ENCODE assay signal across 25 cellular contexts in the genomic region with DNA sequence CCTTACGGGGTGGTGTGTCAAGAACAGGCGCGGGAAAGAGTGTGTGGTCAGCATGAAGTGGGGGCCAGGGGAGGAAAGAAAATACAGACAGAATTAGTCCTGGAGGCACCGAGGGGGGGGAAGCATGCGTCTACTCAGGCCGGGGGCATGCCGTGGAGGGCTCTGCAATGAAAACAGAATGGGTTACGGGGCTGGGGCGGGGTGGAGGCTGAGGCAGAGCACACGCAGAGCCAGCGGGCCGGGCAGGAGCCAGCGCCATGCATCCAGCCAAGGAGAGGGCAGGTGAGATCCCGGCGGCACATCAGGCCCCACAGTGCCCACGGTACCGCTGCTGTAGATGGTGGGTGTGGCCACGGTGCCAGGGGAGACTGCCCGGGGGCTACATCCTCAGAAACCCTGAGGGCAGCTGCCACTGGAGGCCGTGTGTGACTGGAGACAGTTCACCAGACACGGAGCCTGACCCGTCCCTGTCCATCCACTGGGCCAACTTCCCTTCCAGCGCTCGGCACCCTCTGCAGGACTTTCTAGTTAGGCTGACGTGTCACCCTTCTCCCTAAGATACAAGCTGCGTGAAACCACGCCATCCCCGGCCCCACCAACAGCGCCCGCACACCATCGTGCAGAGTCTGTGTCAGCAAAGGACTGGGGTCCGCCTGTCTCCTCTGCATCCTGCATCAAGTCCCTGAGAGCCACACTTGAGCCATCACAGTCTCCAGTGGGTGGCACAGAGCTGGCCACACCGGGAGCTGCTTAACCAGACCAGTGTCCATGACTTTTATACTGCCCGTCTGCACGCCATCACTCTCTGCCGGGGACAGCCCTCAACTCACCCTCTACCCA.
A peak's percentile ranks its signal among the peaks of the same experiment; 100 is the strongest.
DNase-seq lines count a peak whose midpoint lies in the region; ATAC-seq and TF ChIP-seq lines count a peak whose summit lies in the region.
"Had no signal": no experiment of that assay in that cellular context is flagged by ENCODE, and none has a peak within 500 bp of the region (broad histone marks: within the 10 kb centered on the region; RNA-seq: fewer than 3 reads in every experiment).

No MANE protein-coding gene starts in this region.

- TF ChIP-seq CTCF in GM10266 (IDR thresholded peaks at IDR 0.05; ENCODE audit: control insufficient read depth, insufficient read depth, low read depth, missing control alignments) (no peak), Panc1 (IDR thresholded peaks at IDR 0.05) (no peak), natural killer cell (IDR thresholded peaks at IDR 0.05) (no peak), GM13976 (IDR thresholded peaks at IDR 0.05; ENCODE audit: borderline replicate concordance, control extremely low read depth, extremely low read depth, insufficient read depth, missing control alignments) (no peak)

- no peaks in the 10 kb centered on the region for H3K9me3 ChIP-seq in Panc1 (ENCODE audit: control insufficient read depth, insufficient read depth, low read depth, low read length)
- H3K9me3 ChIP-seq: A549 had no signal

- no peaks in the 10 kb centered on the region for H3K9me3 Mint-ChIP-seq in natural killer cell

- POLR2A ChIA-PET in Panc1 (lab: Charles Lee), result no interaction called here

- no peak overlapping the region for H3K27ac ChIP-seq in Panc1 (ENCODE audit: low read length)
- H3K27ac ChIP-seq: A549 had no signal

- no peak overlapping the region for H3K4me3 Mint-ChIP-seq in natural killer cell
- H3K4me3 Mint-ChIP-seq: B cell, CD14-positive monocyte, GM23338 had no signal

- BruUV-seq in Panc1 (replicated peaks; lab: Mats Ljungman, UMichigan), result no TSS peak

- H3K4me1 Mint-ChIP-seq in natural killer cell, result no peaks in the 10 kb centered on the region
- H3K4me1 Mint-ChIP-seq: B cell, CD14-positive monocyte, GM23338 had no signal

- no peaks in the 10 kb centered on the region for H3K4me1 ChIP-seq in Panc1 (ENCODE audit: control insufficient read depth, insufficient read depth, low read length)
- H3K4me1 ChIP-seq: A549 had no signal

- intact Hi-C loops in Panc1 (cut with micrococcal nuclease; ENCODE audit: unreplicated experiment) (no loop called here), natural killer cell (cut with micrococcal nuclease) (no loop called here), posterior vena cava (cut with DNase I) (no loop called here)

- no peak overlapping the region for H3K4me3 ChIP-seq in Panc1 (ENCODE audit: low read depth in 2 of 2, low read length in 2 of 2)
- H3K4me3 ChIP-seq: A549, GM23338 had no signal

- ATAC-seq in Panc1, result peak; percentile 42; the same call in 1 of the 2 replicates
- ATAC-seq in natural killer cell, result no peak
- no peak for ATAC-seq in HG02970 (IDR thresholded peaks at IDR 0.05; ENCODE audit: low FRiP score, unreplicated experiment)
- no peak for ATAC-seq in GM21825 (IDR thresholded peaks at IDR 0.05; ENCODE audit: unreplicated experiment)
- ATAC-seq: A549, GM23338, HCT116 had no signal

- in situ Hi-C loops in Panc1 (cut with HindIII; ENCODE audit: low pct_unique_long_range_greater_than_20kb, low sequenced_read_pairs) (no loop called here), GM13976 (cut with MboI; ENCODE audit: low sequenced_read_pairs, unreplicated experiment) (no loop called here)

- no peak overlapping the region for H3K27ac Mint-ChIP-seq in natural killer cell
- H3K27ac Mint-ChIP-seq: B cell, CD14-positive monocyte, GM23338 had no signal

- CTCF ChIA-PET in Panc1 (lab: Charles Lee), result no interaction called here

- H3K27me3 ChIP-seq in Panc1 (ENCODE audit: control insufficient read depth, insufficient read depth, low read length), result peaks cover 7% of the 10 kb centered on the region

- DNase-seq in GM10266 (ENCODE audit: extremely low spot score) (peak; percentile 14), Panc1 (ENCODE audit: low read depth, low spot score) (no peak), natural killer cell (peak; percentile 8), posterior vena cava (ENCODE audit: low spot score) (peak; percentile 75), GM13976 (ENCODE audit: low spot score) (no peak), NCI-H2171 (lab: John Stamatoyannopoulos, UW) (no peak)
- DNase-seq: DMS53; GF-D8; KG1; NCI-H1092; NCI-H1436; NCI-H187 treated with DMSO at 0.1 percent for 48 hours; NCI-H2107; NCI-H2227 treated with DMSO at 0.1 percent for 48 hours; NCI-H510A treated with DMSO at 0.1 percent for 48 hours; NCI-H774; NK-92 treated with Interleukin-12 subunit alpha and Interleukin-12 subunit beta, amount 100 ng/mL, for 24 hours; SIG-M5 had no signal

- no peaks in the 10 kb centered on the region for H3K27me3 Mint-ChIP-seq in natural killer cell (ENCODE audit: low read depth in 2 of 2)
- H3K27me3 Mint-ChIP-seq: B cell had no signal

- H3K36me3 ChIP-seq in Panc1 (ENCODE audit: control insufficient read depth, insufficient read depth, low read length), result no peaks in the 10 kb centered on the region

- H3K36me3 Mint-ChIP-seq in natural killer cell, result no peaks in the 10 kb centered on the region
- H3K36me3 Mint-ChIP-seq: CD14-positive monocyte had no signal

Comparison
In these comparisons a context has a peak if more than half of its experiments do, and no peak if none do; other contexts are left out.
1. DNase-seq: peak in GM10266 (single experiment), natural killer cell (single experiment) and posterior vena cava (single experiment); none in Panc1 (single experiment), GM13976 (single experiment) and NCI-H2171 (single experiment).